33 cellular contexts compared by ENCODE assay signal in genomic region chr6:22544469-22544868, GRCh38. TPM values are rescaled to one million over a fixed set of nuclear protein-coding genes. Genes with fewer than 3 reads are reported as not detected.
"Had no signal": no experiment of that assay in that cellular context is flagged by ENCODE, and none has a peak within 500 bp of the region (broad histone marks: within the 10 kb centered on the region; RNA-seq: fewer than 3 reads in every experiment).

No MANE protein-coding gene starts in this region.

- H3K36me3 ChIP-seq: gastroesophageal sphincter, lower lobe of right lung, ovary, prostate gland, transverse colon had no signal

- H3K27ac ChIP-seq: body of pancreas, coronary artery, dorsolateral prefrontal cortex, gastroesophageal sphincter, lower lobe of right lung, ovary, prostate gland, testis, transverse colon had no signal

- DNase-seq: activated CD4-positive, alpha-beta T cell treated with anti-CD3 and anti-CD28 coated beads for 36 hours; activated CD4-positive, CD25-positive, alpha-beta regulatory T cell; activated CD8-positive, alpha-beta memory T cell treated with anti-CD3 and anti-CD28 coated beads, Interleukin-2, amount 10 ng/mL, durations not matched to agents 7 days and 5 days; activated CD8-positive, alpha-beta T cell treated with anti-CD3 and anti-CD28 coated beads, Interleukin-2, amount 10 ng/mL, durations not matched to agents 7 days and 5 days; activated naive CD4-positive, alpha-beta T cell; activated T-cell treated with anti-CD3 and anti-CD28 coated beads, Interleukin-2, amount 50 U/mL, for 48 hours; anterior cingulate cortex; body of pancreas; dorsolateral prefrontal cortex; effector memory CD4-positive, alpha-beta T cell; hypothalamus; immature natural killer cell; kidney; lower lobe of right lung; mesenchymal stem cell; nephron progenitor cell; ovary; stimulated activated CD4-positive, alpha-beta T cell treated with anti-CD3 and anti-CD28 coated beads, Interleukin-2, amount 100 ng/mL, for 48 hours; stimulated activated naive CD4-positive, alpha-beta T cell treated with Interleukin-2 at 50 U/mL for 16 hours; testis; transverse colon had no signal

- ATAC-seq: activated CD4-positive, alpha-beta T cell treated with anti-CD3 and anti-CD28 coated beads for 36 hours; activated CD8-positive, alpha-beta memory T cell treated with anti-CD3 and anti-CD28 coated beads, Interleukin-2, amount 10 ng/mL, durations not matched to agents 7 days and 5 days; activated CD8-positive, alpha-beta T cell treated with anti-CD3 and anti-CD28 coated beads, Interleukin-2, amount 10 ng/mL, durations not matched to agents 7 days and 5 days; activated naive CD4-positive, alpha-beta T cell treated with anti-CD3 and anti-CD28 coated beads, Interleukin-2, amount 50 U/mL, for 72 hours; body of pancreas; gastroesophageal sphincter; lower lobe of right lung had no signal

- H3K4me1 Mint-ChIP-seq: activated CD4-positive, alpha-beta T cell treated with anti-CD3 and anti-CD28 coated beads for 36 hours; activated CD8-positive, alpha-beta memory T cell treated with anti-CD3 and anti-CD28 coated beads, Interleukin-2, amount 10 ng/mL, durations not matched to agents 7 days and 5 days; immature natural killer cell had no signal

- H3K4me3 ChIP-seq: body of pancreas, coronary artery, dorsolateral prefrontal cortex, gastroesophageal sphincter, lower lobe of right lung, ovary, prostate gland, testis, transverse colon had no signal

- H3K27me3 Mint-ChIP-seq: activated CD4-positive, alpha-beta T cell treated with anti-CD3 and anti-CD28 coated beads for 36 hours; activated CD8-positive, alpha-beta memory T cell treated with anti-CD3 and anti-CD28 coated beads, Interleukin-2, amount 10 ng/mL, durations not matched to agents 7 days and 5 days had no signal

- H3K9me3 ChIP-seq: body of pancreas, gastroesophageal sphincter, lower lobe of right lung, ovary, prostate gland, testis, transverse colon had no signal

- H3K27me3 ChIP-seq: body of pancreas, gastroesophageal sphincter, ovary, testis, transverse colon had no signal

- H3K4me3 Mint-ChIP-seq: activated CD4-positive, alpha-beta T cell treated with anti-CD3 and anti-CD28 coated beads for 36 hours; activated CD8-positive, alpha-beta memory T cell treated with anti-CD3 and anti-CD28 coated beads, Interleukin-2, amount 10 ng/mL, durations not matched to agents 7 days and 5 days; activated CD8-positive, alpha-beta T cell treated with anti-CD3 and anti-CD28 coated beads, Interleukin-2, amount 10 ng/mL, durations not matched to agents 7 days and 5 days; immature natural killer cell; nephron progenitor cell had no signal

- H3K36me3 Mint-ChIP-seq: activated CD8-positive, alpha-beta memory T cell treated with anti-CD3 and anti-CD28 coated beads, Interleukin-2, amount 10 ng/mL, durations not matched to agents 7 days and 5 days; activated naive CD4-positive, alpha-beta T cell treated with anti-CD3 and anti-CD28 coated beads, Interleukin-2, amount 50 U/mL, for 72 hours; immature natural killer cell had no signal

- H3K4me1 ChIP-seq: body of pancreas, lower lobe of right lung, prostate gland, testis, transverse colon had no signal

- H3K27ac Mint-ChIP-seq: activated CD4-positive, alpha-beta T cell treated with anti-CD3 and anti-CD28 coated beads for 36 hours; activated CD8-positive, alpha-beta memory T cell treated with anti-CD3 and anti-CD28 coated beads, Interleukin-2, amount 10 ng/mL, durations not matched to agents 7 days and 5 days; activated CD8-positive, alpha-beta T cell treated with anti-CD3 and anti-CD28 coated beads, Interleukin-2, amount 10 ng/mL, durations not matched to agents 7 days and 5 days; activated naive CD4-positive, alpha-beta T cell treated with anti-CD3 and anti-CD28 coated beads, Interleukin-2, amount 50 U/mL, for 72 hours; activated T-helper 2 cell treated with anti-CD3 and anti-CD28 coated beads, Interferon-gamma antibody, Interleukin-2, Interleukin-4, amounts not matched to agents 10 μg/mL and 5 μg/mL and 100 μg/mL, durations not matched to agents 14 hours and 24 hours and 36 hours; immature natural killer cell; nephron progenitor cell had no signal

- H3K9me3 Mint-ChIP-seq: activated naive CD4-positive, alpha-beta T cell treated with anti-CD3 and anti-CD28 coated beads, Interleukin-2, amount 50 U/mL, for 72 hours; activated T-helper 2 cell treated with anti-CD3 and anti-CD28 coated beads, Interferon-gamma antibody, Interleukin-2, Interleukin-4, amounts not matched to agents 10 μg/mL and 5 μg/mL and 100 μg/mL, durations not matched to agents 14 hours and 24 hours and 36 hours; nephron progenitor cell had no signal

RNA-seq across cellular contexts. Expression of gene HDGFL1, which starts 24.9 kb away (rescaled TPM):
- total RNA-seq: activated CD4-positive, alpha-beta T cell treated with anti-CD3 and anti-CD28 coated beads for 36 hours; activated CD8-positive, alpha-beta memory T cell treated with anti-CD3 and anti-CD28 coated beads, Interleukin-2, amount 10 ng/mL, durations not matched to agents 7 days and 5 days; activated CD8-positive, alpha-beta T cell treated with anti-CD3 and anti-CD28 coated beads, Interleukin-2, amount 10 ng/mL, durations not matched to agents 7 days and 5 days; activated naive CD4-positive, alpha-beta T cell treated with anti-CD3 and anti-CD28 coated beads, Interleukin-2, amount 50 U/mL, for 72 hours; activated T-helper 2 cell treated with anti-CD3 and anti-CD28 coated beads, Interferon-gamma antibody, Interleukin-2, Interleukin-4, amounts not matched to agents 10 μg/mL and 5 μg/mL and 100 μg/mL, durations not matched to agents 14 hours and 24 hours and 36 hours; body of pancreas; cerebellum; epithelial cell of proximal tubule; fibroblast of lung; fibroblast of villous mesenchyme; gastroesophageal sphincter; kidney; lower lobe of right lung; mononuclear cell; ovary; T-helper 1 cell treated with Interleukin-12 subunit alpha and Interleukin-12 subunit beta and Interleukin-4 antibody, amounts not matched to agents 30 ng/mL and 1 ng/mL, for 36 hours; transverse colon; urinary bladder had no signal
- polyA plus RNA-seq: fibroblast of lung, immature natural killer cell, urinary bladder had no signal
